13 cellular contexts compared by ENCODE assay signal in the genomic region with DNA sequence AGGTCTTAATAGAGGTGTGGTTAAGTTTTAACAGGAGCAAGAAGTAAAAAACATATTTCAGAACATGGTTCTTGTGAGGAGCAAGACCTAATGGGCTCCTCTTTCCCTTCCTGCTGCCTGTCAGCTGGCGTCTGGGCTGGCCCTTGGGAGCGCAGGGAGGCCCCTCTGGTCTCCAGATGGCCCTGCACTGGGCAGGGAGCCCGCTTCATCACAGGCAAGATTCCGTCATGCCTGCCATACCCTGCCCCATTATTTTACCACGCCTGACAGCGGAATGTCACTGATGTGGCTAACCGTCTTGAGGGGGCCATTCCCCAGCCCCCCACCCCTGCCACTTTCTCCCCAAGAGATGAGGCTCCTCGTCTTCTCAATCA. TPM values are rescaled to one million over a fixed set of nuclear protein-coding genes. Genes with fewer than 3 reads are reported as not detected.
DNase-seq lines count a peak whose midpoint lies in the region; ATAC-seq, FAIRE-seq and TF ChIP-seq lines count a peak whose summit lies in the region.
"Had no signal": no experiment of that assay in that cellular context is flagged by ENCODE, and none has a peak within 500 bp of the region (broad histone marks: within the 10 kb centered on the region; RNA-seq: fewer than 3 reads in every experiment).

No MANE protein-coding gene starts in this region.

- H3K9me3 ChIP-seq in GM23248 (ENCODE audit: low read depth) (no peaks in the 10 kb centered on the region), astrocyte (ENCODE audit: insufficient read depth, low read depth, low read length) (no peaks in the 10 kb centered on the region), right atrium auricular region (no peaks in the 10 kb centered on the region)

- 0 out of 2 replicates have a peak overlapping the region, but pooled peaks have one; percentile 27 for H3K27ac ChIP-seq in GM23248
- no peak overlapping the region for H3K27ac ChIP-seq in astrocyte (ENCODE audit: low read depth, low read length)
- peak overlapping the region; percentile 77 to 90 for H3K27ac ChIP-seq in right atrium auricular region
- peak overlapping the region; percentile 44 for H3K27ac ChIP-seq in temporal lobe (ENCODE audit: low read depth, low read length)

- no peaks in the 10 kb centered on the region for H3K9me3 Mint-ChIP-seq in astrocyte (ENCODE audit: unreplicated experiment)
- H3K9me3 Mint-ChIP-seq: naive thymus-derived CD4-positive, alpha-beta T cell; stimulated activated naive CD8-positive, alpha-beta T cell treated with anti-CD3 and anti-CD28 coated beads, Interleukin-15, Interleukin-2, amounts not matched to agents 100 ng/mL and 50 ng/mL, for 24 hours had no signal

- peak overlapping the region; percentile 13; the same call in 1 of the 2 replicates for H3K9ac ChIP-seq in GM23248
- no peak overlapping the region for H3K9ac ChIP-seq in astrocyte (ENCODE audit: low read length)

- FAIRE-seq in astrocyte (lab: Jason Lieb, UNC), result no peak

- no peaks in the 10 kb centered on the region for H3K9me2 ChIP-seq in GM23248 (ENCODE audit: insufficient read depth)

- H3K27ac Mint-ChIP-seq in astrocyte (ENCODE audit: unreplicated experiment), result no peak overlapping the region
- H3K27ac Mint-ChIP-seq: activated CD8-positive, alpha-beta T cell treated with anti-CD3 and anti-CD28 coated beads, Interleukin-2, amount 10 ng/mL, durations not matched to agents 7 days and 5 days; naive thymus-derived CD4-positive, alpha-beta T cell; stimulated activated naive CD8-positive, alpha-beta T cell treated with anti-CD3 and anti-CD28 coated beads, Interleukin-15, Interleukin-2, amounts not matched to agents 100 ng/mL and 50 ng/mL, for 24 hours had no signal

- in situ Hi-C loops in GM23248 (cut with MboI), result no loop called here

- no peaks in the 10 kb centered on the region for H3K27me3 ChIP-seq in GM23248 (replicated peaks; ENCODE audit: insufficient read depth)
- no peaks in the 10 kb centered on the region for H3K27me3 ChIP-seq in astrocyte (ENCODE audit: insufficient read depth, low read length)
- no peaks in the 10 kb centered on the region for H3K27me3 ChIP-seq in right atrium auricular region

- H3K4me1 Mint-ChIP-seq in astrocyte (ENCODE audit: low read depth, unreplicated experiment), result peaks cover 27% of the 10 kb centered on the region

- 7 to 17% methylated on average over 8 of the region's 8 CpGs for WGBS in GM23248 (ENCODE audit: low coverage in 1 of 2, low lambda C conversion rate in 2 of 2, missing lambda C conversion rate in 2 of 2), 2 experiments

- H3K4me3 ChIP-seq in GM23248 (peak overlapping the region; percentile 16; the same call in 1 of the 2 replicates), astrocyte (ENCODE audit: insufficient read depth, low read depth, low read length) (no peak overlapping the region), right atrium auricular region (no peak overlapping the region)

- ATAC-seq in HG03095 (IDR thresholded peaks at IDR 0.05; ENCODE audit: unreplicated experiment) (no peak), left colon (no peak)
- ATAC-seq: activated CD8-positive, alpha-beta T cell treated with anti-CD3 and anti-CD28 coated beads, Interleukin-2, amount 10 ng/mL, durations not matched to agents 7 days and 5 days; naive thymus-derived CD4-positive, alpha-beta T cell had no signal

- H3K4me1 ChIP-seq in GM23248 (ENCODE audit: insufficient read depth) (peaks cover 17% of the 10 kb centered on the region), astrocyte (ENCODE audit: insufficient read depth, low read length) (peaks cover 17% of the 10 kb centered on the region), right atrium auricular region (peaks cover 0 to 29% of the 10 kb centered on the region in 2 donors)

- H3F3A ChIP-seq in GM23248 (ENCODE audit: insufficient read depth), result peaks cover 22% of the 10 kb centered on the region

- intact Hi-C loops in left colon (cut with DNase I, micrococcal nuclease), result loop anchor here in 1 of 2 donors (5.0 kb wide), 1 partner anchor 442 kb away; no protein-coding TSS in a partner anchor

- H4K20me1 ChIP-seq in GM23248 (ENCODE audit: insufficient read depth) (no peaks in the 10 kb centered on the region), astrocyte (ENCODE audit: insufficient read depth, low read length) (no peaks in the 10 kb centered on the region)

- H2AFZ ChIP-seq in GM23248, result no peak overlapping the region
- H2AFZ ChIP-seq in astrocyte (ENCODE audit: low read depth, low read length), result no peak overlapping the region

- H3K36me3 ChIP-seq in GM23248 (ENCODE audit: low read depth), result no peaks in the 10 kb centered on the region
- H3K36me3 ChIP-seq in astrocyte (ENCODE audit: insufficient read depth, low read length), result no peaks in the 10 kb centered on the region
- no peaks in the 10 kb centered on the region for H3K36me3 ChIP-seq in right atrium auricular region

- H3K36me3 Mint-ChIP-seq in astrocyte (ENCODE audit: low read depth, unreplicated experiment), result peaks cover 4% of the 10 kb centered on the region
- H3K36me3 Mint-ChIP-seq: naive thymus-derived CD4-positive, alpha-beta T cell had no signal

- H3K4me2 ChIP-seq in GM23248 (ENCODE audit: unreplicated experiment) (peak overlapping the region; percentile 42), astrocyte (ENCODE audit: low read length) (no peak overlapping the region)

- H3K4me3 Mint-ChIP-seq in astrocyte (ENCODE audit: unreplicated experiment), result no peak overlapping the region
- H3K4me3 Mint-ChIP-seq: activated CD8-positive, alpha-beta T cell treated with anti-CD3 and anti-CD28 coated beads, Interleukin-2, amount 10 ng/mL, durations not matched to agents 7 days and 5 days; naive thymus-derived CD4-positive, alpha-beta T cell; stimulated activated naive CD8-positive, alpha-beta T cell treated with anti-CD3 and anti-CD28 coated beads, Interleukin-15, Interleukin-2, amounts not matched to agents 100 ng/mL and 50 ng/mL, for 24 hours had no signal

- H3K79me2 ChIP-seq in GM23248 (ENCODE audit: insufficient read depth), result no peaks in the 10 kb centered on the region
- H3K79me2 ChIP-seq in astrocyte (ENCODE audit: insufficient read depth, low read length), result no peaks in the 10 kb centered on the region

- DNase-seq in GM23248, result peak; percentile 59
- peak; percentile 37 for DNase-seq in astrocyte (ENCODE audit: low read depth)
- DNase-seq in right atrium auricular region (ENCODE audit: low spot score), result no peak
- no peak for DNase-seq in left colon
- no peak for DNase-seq in HT-29 (ENCODE audit: low spot score)
- DNase-seq: activated CD8-positive, alpha-beta T cell treated with anti-CD3 and anti-CD28 coated beads, Interleukin-2, amount 10 ng/mL, durations not matched to agents 7 days and 5 days; activated naive CD4-positive, alpha-beta T cell; central memory CD4-positive, alpha-beta T cell; naive thymus-derived CD4-positive, alpha-beta T cell; NCI-H1092 treated with DMSO at 0.1 percent for 48 hours had no signal

- TF ChIP-seq CTCF in astrocyte (IDR thresholded peaks at IDR 0.05; ENCODE audit: insufficient read depth, low read depth, low read length) (no peak), right atrium auricular region (IDR thresholded peaks at IDR 0.05) (no peak)

- peaks cover 7% of the 10 kb centered on the region for H3K27me3 Mint-ChIP-seq in astrocyte (ENCODE audit: low read depth, unreplicated experiment)

RNA-seq across cellular contexts. Expression of a gene that starts 17.3 kb away (rescaled TPM):
- 1.5 and 3.5 TPM in 2 replicates for total RNA-seq in GM23248 (2014; rRNA removed; shearing (Covaris generic))
- 2.0 and 2.1 TPM in 2 replicates for polyA plus RNA-seq in GM23248 (2016; fragmentation: Nextera tagmentation; extraction: Ambion mirVana)
- 1.2 and 1.6 TPM in 2 replicates for total RNA-seq in astrocyte
- 1 to 10 TPM; 1.5 TPM for total RNA-seq in right atrium auricular region
- total RNA-seq in temporal lobe, result 7.6 TPM
- 1 to 10 TPM in 1 of 2 donors, under 1 TPM in 1; 0.58 to 1.1 TPM for total RNA-seq in left colon
- total RNA-seq in HT-29 (2014; rRNA removed; shearing (Covaris generic)), result 0.08 TPM in 1 of 2 replicates, not detected in the other

RNA-seq across cellular contexts. Expression of a gene that starts 32.9 kb away (rescaled TPM):
- not detected in 2 replicates for total RNA-seq in GM23248 (2014; rRNA removed; shearing (Covaris generic))
- not detected in 2 replicates for polyA plus RNA-seq in GM23248 (2016; fragmentation: Nextera tagmentation; extraction: Ambion mirVana)
- 5.9 and 6.1 TPM in 2 replicates for total RNA-seq in astrocyte
- under 1 TPM in 1 of 2 donors, not detected in 1; 0.12 TPM for total RNA-seq in right atrium auricular region
- total RNA-seq in temporal lobe, result 35.2 TPM
- under 1 TPM; 0.15 to 0.28 TPM for total RNA-seq in left colon
- total RNA-seq in HT-29 (2014; rRNA removed; shearing (Covaris generic)), result not detected in 2 replicates
- total RNA-seq: activated CD8-positive, alpha-beta T cell treated with anti-CD3 and anti-CD28 coated beads, Interleukin-2, amount 10 ng/mL, durations not matched to agents 7 days and 5 days; naive thymus-derived CD4-positive, alpha-beta T cell had no signal
- polyA plus RNA-seq: naive thymus-derived CD4-positive, alpha-beta T cell had no signal

Comparison
In these comparisons a context has a peak if more than half of its experiments do, and no peak if none do; other contexts are left out.
1. DNase-seq: peak in GM23248 (single experiment) and astrocyte (single experiment); none in right atrium auricular region (single experiment), left colon (0 of 2) and HT-29 (single experiment).